In the genomic region with DNA sequence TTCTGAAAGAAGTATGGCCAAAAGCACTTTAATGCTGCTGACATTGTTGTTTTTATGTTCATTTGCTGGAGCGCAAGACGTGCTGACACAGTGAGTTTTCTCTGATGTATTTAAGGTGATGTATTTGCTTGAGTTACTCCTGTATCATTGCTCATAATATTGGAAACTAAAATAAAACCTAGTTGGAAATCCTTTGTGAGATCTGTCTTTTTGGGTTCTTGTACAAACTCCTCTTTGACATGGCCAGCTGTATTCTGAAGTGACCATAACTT, we compare ENCODE assay signal across 22 cellular contexts. TPM values are rescaled to one million over a fixed set of nuclear protein-coding genes. Genes with fewer than 3 reads are reported as not detected.
DNase-seq lines count a peak whose midpoint lies in the region; ATAC-seq and TF ChIP-seq lines count a peak whose summit lies in the region.
"Had no signal": no experiment of that assay in that cellular context is flagged by ENCODE, and none has a peak within 500 bp of the region (broad histone marks: within the 10 kb centered on the region; RNA-seq: fewer than 3 reads in every experiment).

No MANE protein-coding gene starts in this region.

- no peaks in the 10 kb centered on the region for H3K9me2 ChIP-seq in GM23338 (ENCODE audit: insufficient read depth)

- H3K27ac ChIP-seq in GM23338 (ENCODE audit: low read depth) (peak overlapping the region; percentile 89), psoas muscle (peak overlapping the region; percentile 74)
- H3K27ac ChIP-seq: body of pancreas, KMS-11, thoracic aorta had no signal

- H3K9me3 ChIP-seq in psoas muscle, result no peaks in the 10 kb centered on the region
- H3K9me3 ChIP-seq: body of pancreas, esophagus muscularis mucosa, gastroesophageal sphincter, lower lobe of right lung, thoracic aorta had no signal

- 50 to 84% (median 52%) methylated on average over 2 of the region's 2 CpGs for WGBS in psoas muscle, 3 donors

- H3K4me1 Mint-ChIP-seq in activated T-cell treated with anti-CD3 and anti-CD28 coated beads, Interleukin-2, amount 50 U/mL, for 24 hours (ENCODE audit: low read depth), result peaks cover 30% of the 10 kb centered on the region
- H3K4me1 Mint-ChIP-seq in activated T-cell treated with anti-CD3 and anti-CD28 coated beads, Interleukin-2, amount 50 U/mL, for 4 hours (ENCODE audit: low read depth), result peaks cover 10% of the 10 kb centered on the region
- H3K4me1 Mint-ChIP-seq in GM23338, result peaks cover 6% of the 10 kb centered on the region; the same call in 2 of the 3 replicates
- peaks cover 33% of the 10 kb centered on the region for H3K4me1 Mint-ChIP-seq in activated T-helper 2 cell treated with anti-CD3 and anti-CD28 coated beads, Interferon-gamma antibody, Interleukin-2, Interleukin-4, amounts not matched to agents 10 μg/mL and 5 μg/mL and 100 μg/mL, durations not matched to agents 14 hours and 24 hours and 36 hours (ENCODE audit: low read depth)
- H3K4me1 Mint-ChIP-seq: activated naive CD4-positive, alpha-beta T cell treated with anti-CD3 and anti-CD28 coated beads, Interleukin-2, amount 50 U/mL, for 24 hours had no signal

- no peaks in the 10 kb centered on the region for H3K9me3 Mint-ChIP-seq in activated T-cell treated with anti-CD3 and anti-CD28 coated beads, Interleukin-2, amount 50 U/mL, for 24 hours
- no peaks in the 10 kb centered on the region for H3K9me3 Mint-ChIP-seq in activated T-cell treated with anti-CD3 and anti-CD28 coated beads, Interleukin-2, amount 50 U/mL, for 4 hours
- peaks cover 3% of the 10 kb centered on the region; the same call in 2 of the 3 replicates for H3K9me3 Mint-ChIP-seq in GM23338
- no peaks in the 10 kb centered on the region for H3K9me3 Mint-ChIP-seq in activated T-helper 2 cell treated with anti-CD3 and anti-CD28 coated beads, Interferon-gamma antibody, Interleukin-2, Interleukin-4, amounts not matched to agents 10 μg/mL and 5 μg/mL and 100 μg/mL, durations not matched to agents 14 hours and 24 hours and 36 hours
- H3K9me3 Mint-ChIP-seq: activated B cell treated with CpG ODN at 0.5 μM for 24 hours; activated naive CD4-positive, alpha-beta T cell treated with anti-CD3 and anti-CD28 coated beads, Interleukin-2, amount 50 U/mL, for 24 hours; CD4-positive, alpha-beta memory T cell; effector memory CD8-positive, alpha-beta T cell; stimulated activated naive B cell treated with anti-CD40 and anti-IgM and Interleukin-4, amounts not matched to agents 10 μg/mL and 1 μg/mL and 100 μg/mL, for 72 hours had no signal

- no peak overlapping the region for H3K4me3 Mint-ChIP-seq in activated T-cell treated with anti-CD3 and anti-CD28 coated beads, Interleukin-2, amount 50 U/mL, for 24 hours
- H3K4me3 Mint-ChIP-seq in activated T-cell treated with anti-CD3 and anti-CD28 coated beads, Interleukin-2, amount 50 U/mL, for 4 hours, result no peak overlapping the region
- H3K4me3 Mint-ChIP-seq in GM23338, result no peak overlapping the region
- no peak overlapping the region for H3K4me3 Mint-ChIP-seq in activated T-helper 2 cell treated with anti-CD3 and anti-CD28 coated beads, Interferon-gamma antibody, Interleukin-2, Interleukin-4, amounts not matched to agents 10 μg/mL and 5 μg/mL and 100 μg/mL, durations not matched to agents 14 hours and 24 hours and 36 hours (ENCODE audit: low read depth)
- H3K4me3 Mint-ChIP-seq: activated B cell treated with CpG ODN at 0.5 μM for 24 hours; activated naive CD4-positive, alpha-beta T cell treated with anti-CD3 and anti-CD28 coated beads, Interleukin-2, amount 50 U/mL, for 24 hours; CD4-positive, alpha-beta memory T cell; effector memory CD8-positive, alpha-beta T cell; stimulated activated naive B cell treated with anti-CD40 and anti-IgM and Interleukin-4, amounts not matched to agents 10 μg/mL and 1 μg/mL and 100 μg/mL, for 72 hours had no signal

- no peak for DNase-seq in activated T-cell treated with anti-CD3 and anti-CD28 coated beads, Interleukin-2, amount 50 U/mL, for 24 hours
- no peak for DNase-seq in activated T-cell treated with anti-CD3 and anti-CD28 coated beads, Interleukin-2, amount 50 U/mL, for 4 hours
- DNase-seq in GM23338 (ENCODE audit: low spot score) (no peak), psoas muscle (no peak), ecto neural progenitor cell (ENCODE audit: low spot score) (no peak)
- no peak for DNase-seq in activated T-helper 2 cell treated with anti-CD3 and anti-CD28 coated beads, Interferon-gamma antibody, Interleukin-2, Interleukin-4, amounts not matched to agents 10 μg/mL and 5 μg/mL and 100 μg/mL, durations not matched to agents 14 hours and 24 hours and 36 hours (ENCODE audit: low spot score)
- no peak for DNase-seq in stimulated activated CD8-positive, alpha-beta memory T cell treated with anti-CD3 and anti-CD28 coated beads, Interleukin-4, amount 100 ng/mL, for 48 hours
- DNase-seq: activated B cell treated with CpG ODN at 0.5 μM for 24 hours; body of pancreas; CD4-positive, alpha-beta memory T cell; effector memory CD8-positive, alpha-beta T cell; kidney; lower lobe of right lung; NCI-H1694 treated with DMSO at 0.1 percent for 48 hours; right cardiac atrium; stimulated activated naive B cell treated with anti-CD40 and anti-IgM and Interleukin-4, amounts not matched to agents 10 μg/mL and 1 μg/mL and 100 μg/mL, for 72 hours had no signal

- H3K36me3 Mint-ChIP-seq in activated T-cell treated with anti-CD3 and anti-CD28 coated beads, Interleukin-2, amount 50 U/mL, for 24 hours (ENCODE audit: low read depth), result peaks cover 63% of the 10 kb centered on the region
- peaks cover 19% of the 10 kb centered on the region for H3K36me3 Mint-ChIP-seq in activated T-cell treated with anti-CD3 and anti-CD28 coated beads, Interleukin-2, amount 50 U/mL, for 4 hours (ENCODE audit: insufficient read depth)
- H3K36me3 Mint-ChIP-seq in GM23338 (ENCODE audit: low read depth), result peaks cover 49% of the 10 kb centered on the region
- peaks cover 51% of the 10 kb centered on the region for H3K36me3 Mint-ChIP-seq in activated T-helper 2 cell treated with anti-CD3 and anti-CD28 coated beads, Interferon-gamma antibody, Interleukin-2, Interleukin-4, amounts not matched to agents 10 μg/mL and 5 μg/mL and 100 μg/mL, durations not matched to agents 14 hours and 24 hours and 36 hours (ENCODE audit: low read depth)

- H3K36me3 ChIP-seq in GM23338 (ENCODE audit: insufficient read depth) (no peaks in the 10 kb centered on the region; the same call in none of the 2 replicates), psoas muscle (ENCODE audit: insufficient read depth in 1 of 2, low read depth in 1 of 2) (peaks cover 5 to 47% of the 10 kb centered on the region in 2 donors)

- peak overlapping the region; percentile 87 for H3K27ac Mint-ChIP-seq in activated T-cell treated with anti-CD3 and anti-CD28 coated beads, Interleukin-2, amount 50 U/mL, for 24 hours
- no peak overlapping the region for H3K27ac Mint-ChIP-seq in GM23338
- H3K27ac Mint-ChIP-seq in activated T-helper 2 cell treated with anti-CD3 and anti-CD28 coated beads, Interferon-gamma antibody, Interleukin-2, Interleukin-4, amounts not matched to agents 10 μg/mL and 5 μg/mL and 100 μg/mL, durations not matched to agents 14 hours and 24 hours and 36 hours, result peak overlapping the region; percentile 77
- H3K27ac Mint-ChIP-seq: activated B cell treated with CpG ODN at 0.5 μM for 24 hours; activated naive CD4-positive, alpha-beta T cell treated with anti-CD3 and anti-CD28 coated beads, Interleukin-2, amount 50 U/mL, for 24 hours; effector memory CD8-positive, alpha-beta T cell had no signal

- ATAC-seq in activated T-cell treated with anti-CD3 and anti-CD28 coated beads, Interleukin-2, amount 50 U/mL, for 4 hours, result no peak
- ATAC-seq in GM23338, result no peak
- no peak for ATAC-seq in psoas muscle
- ATAC-seq in HG03565 (IDR thresholded peaks at IDR 0.05; ENCODE audit: unreplicated experiment), result no peak
- ATAC-seq: body of pancreas; effector memory CD8-positive, alpha-beta T cell; gastroesophageal sphincter; lower lobe of right lung; stimulated activated naive B cell treated with anti-CD40 and anti-IgM and Interleukin-4, amounts not matched to agents 10 μg/mL and 1 μg/mL and 100 μg/mL, for 72 hours had no signal

- H3K27me3 ChIP-seq in GM23338 (ENCODE audit: insufficient read depth) (no peaks in the 10 kb centered on the region), psoas muscle (ENCODE audit: insufficient read depth in 3 of 3, low read length in 2 of 3) (no peaks in the 10 kb centered on the region)
- H3K27me3 ChIP-seq: body of pancreas, esophagus muscularis mucosa, gastroesophageal sphincter had no signal

- H4K20me1 ChIP-seq in GM23338 (replicated peaks; ENCODE audit: insufficient read depth), result no peaks in the 10 kb centered on the region; the same call in 1 of the 2 replicates

- H3K4me1 ChIP-seq in GM23338 (ENCODE audit: insufficient read depth) (no peaks in the 10 kb centered on the region), psoas muscle (peaks cover 15% of the 10 kb centered on the region)
- H3K4me1 ChIP-seq: body of pancreas, esophagus muscularis mucosa, gastroesophageal sphincter had no signal

- no peaks in the 10 kb centered on the region for H3K27me3 Mint-ChIP-seq in activated T-cell treated with anti-CD3 and anti-CD28 coated beads, Interleukin-2, amount 50 U/mL, for 24 hours
- H3K27me3 Mint-ChIP-seq in activated T-cell treated with anti-CD3 and anti-CD28 coated beads, Interleukin-2, amount 50 U/mL, for 4 hours (ENCODE audit: low read depth), result no peaks in the 10 kb centered on the region
- peaks cover 6% of the 10 kb centered on the region for H3K27me3 Mint-ChIP-seq in GM23338 (ENCODE audit: insufficient read depth, low read depth, poor library complexity)
- no peaks in the 10 kb centered on the region for H3K27me3 Mint-ChIP-seq in activated T-helper 2 cell treated with anti-CD3 and anti-CD28 coated beads, Interferon-gamma antibody, Interleukin-2, Interleukin-4, amounts not matched to agents 10 μg/mL and 5 μg/mL and 100 μg/mL, durations not matched to agents 14 hours and 24 hours and 36 hours (ENCODE audit: low read depth)
- H3K27me3 Mint-ChIP-seq: activated B cell treated with CpG ODN at 0.5 μM for 24 hours; activated naive CD4-positive, alpha-beta T cell treated with anti-CD3 and anti-CD28 coated beads, Interleukin-2, amount 50 U/mL, for 24 hours; CD4-positive, alpha-beta memory T cell; effector memory CD8-positive, alpha-beta T cell; stimulated activated naive B cell treated with anti-CD40 and anti-IgM and Interleukin-4, amounts not matched to agents 10 μg/mL and 1 μg/mL and 100 μg/mL, for 72 hours had no signal

- H3K4me3 ChIP-seq in GM23338 (no peak overlapping the region), psoas muscle (no peak overlapping the region)
- H3K4me3 ChIP-seq: body of pancreas, esophagus muscularis mucosa, gastroesophageal sphincter, lower lobe of right lung, thoracic aorta had no signal

- H3F3A ChIP-seq in GM23338 (replicated peaks; ENCODE audit: low read depth), result peaks cover 5% of the 10 kb centered on the region; the same call in 1 of the 2 replicates

- H3K4me2 ChIP-seq in GM23338, result no peak overlapping the region
- H3K4me2 ChIP-seq: KMS-11 had no signal

- no peaks in the 10 kb centered on the region for H3K79me2 ChIP-seq in GM23338 (replicated peaks; ENCODE audit: insufficient read depth)

- intact Hi-C loops in activated T-helper 2 cell treated with anti-CD3 and anti-CD28 coated beads, Interferon-gamma antibody, Interleukin-2, Interleukin-4, amounts not matched to agents 10 μg/mL and 5 μg/mL and 100 μg/mL, durations not matched to agents 14 hours and 24 hours and 36 hours (cut with micrococcal nuclease), result no loop called here
- intact Hi-C loops in psoas muscle (cut with DNase I), result no loop called here

- no peak overlapping the region for H2AFZ ChIP-seq in GM23338

- TF ChIP-seq CTCF in GM23338 (conservative IDR thresholded peaks at IDR 0.05; ENCODE audit: low read depth in 2 of 2), result no peak
- TF ChIP-seq CTCF in psoas muscle (IDR thresholded peaks at IDR 0.05), result no peak

RNA-seq across cellular contexts. Expression of a gene that starts 6.0 kb away (rescaled TPM):
- 10 to 100 TPM; 51.9 to 58.3 (median 53.2) TPM for total RNA-seq in activated T-cell treated with anti-CD3 and anti-CD28 coated beads, Interleukin-2, amount 50 U/mL, for 4 hours
- total RNA-seq in GM23338 (2014; rRNA removed; shearing (Covaris generic)), result 99.7 and 117 TPM in 2 replicates
- polyA plus RNA-seq in GM23338 (2016; fragmentation: Nextera tagmentation; extraction: Ambion mirVana) (81.5 and 86.5 TPM in 2 replicates), psoas muscle (10 to 100 TPM; 20.0 to 30.5 (median 23.4) TPM)
- total RNA-seq in activated T-helper 2 cell treated with anti-CD3 and anti-CD28 coated beads, Interferon-gamma antibody, Interleukin-2, Interleukin-4, amounts not matched to agents 10 μg/mL and 5 μg/mL and 100 μg/mL, durations not matched to agents 14 hours and 24 hours and 36 hours, result 85.8 and 91.2 TPM in 2 replicates
- total RNA-seq in psoas muscle, result 10 to 100 TPM; 14.4 to 20.3 (median 16.7) TPM

RNA-seq across cellular contexts. Expression of a gene that starts 33.0 kb away (rescaled TPM):
- total RNA-seq in activated T-cell treated with anti-CD3 and anti-CD28 coated beads, Interleukin-2, amount 50 U/mL, for 4 hours, result 100 to 1,000 TPM in 1 of 3 donors, 10 to 100 TPM in 2; 96.2 to 105 (median 96.7) TPM
- total RNA-seq in GM23338 (2014; rRNA removed; shearing (Covaris generic)), result 36.0 and 40.4 TPM in 2 replicates
- polyA plus RNA-seq in GM23338 (2016; fragmentation: Nextera tagmentation; extraction: Ambion mirVana), result 15.1 and 15.4 TPM in 2 replicates
- total RNA-seq in activated T-helper 2 cell treated with anti-CD3 and anti-CD28 coated beads, Interferon-gamma antibody, Interleukin-2, Interleukin-4, amounts not matched to agents 10 μg/mL and 5 μg/mL and 100 μg/mL, durations not matched to agents 14 hours and 24 hours and 36 hours, result 67.9 and 69.5 TPM in 2 replicates
- 100 to 1,000 TPM; 245 to 542 (median 320) TPM for total RNA-seq in psoas muscle
- 100 to 1,000 TPM; 163 to 225 (median 177) TPM for polyA plus RNA-seq in psoas muscle

RNA-seq across cellular contexts. Expression of a gene that starts 49.9 kb away (rescaled TPM):
- total RNA-seq in activated T-cell treated with anti-CD3 and anti-CD28 coated beads, Interleukin-2, amount 50 U/mL, for 4 hours, result 10 to 100 TPM; 13.7 to 17.5 (median 14.9) TPM
- total RNA-seq in GM23338 (2014; rRNA removed; shearing (Covaris generic)), result 26.1 and 28.2 TPM in 2 replicates
- 11.7 and 11.8 TPM in 2 replicates for polyA plus RNA-seq in GM23338 (2016; fragmentation: Nextera tagmentation; extraction: Ambion mirVana)
- 65.0 and 65.5 TPM in 2 replicates for total RNA-seq in activated T-helper 2 cell treated with anti-CD3 and anti-CD28 coated beads, Interferon-gamma antibody, Interleukin-2, Interleukin-4, amounts not matched to agents 10 μg/mL and 5 μg/mL and 100 μg/mL, durations not matched to agents 14 hours and 24 hours and 36 hours
- under 1 TPM; 0.29 to 0.86 (median 0.50) TPM for total RNA-seq in psoas muscle
- under 1 TPM; 0.25 to 0.64 (median 0.49) TPM for polyA plus RNA-seq in psoas muscle
- total RNA-seq: body of pancreas; CD4-positive, alpha-beta memory T cell had no signal
- polyA plus RNA-seq: CD4-positive, alpha-beta memory T cell had no signal

Comparison
In these comparisons a context has a peak if more than half of its experiments do, and no peak if none do; other contexts are left out.
1. RNA of a gene that starts 49.9 kb away (total RNA-seq): 65.0 to 65.5 TPM in activated T-helper 2 cell treated with anti-CD3 and anti-CD28 coated beads, Interferon-gamma antibody, Interleukin-2, Interleukin-4, amounts not matched to agents 10 μg/mL and 5 μg/mL and 100 μg/mL, durations not matched to agents 14 hours and 24 hours and 36 hours, 26.1 to 28.2 TPM in GM23338 and 13.7 to 17.5 TPM in activated T-cell treated with anti-CD3 and anti-CD28 coated beads, Interleukin-2, amount 50 U/mL, for 4 hours; 0.29 to 0.86 TPM in psoas muscle; every median in the first group is over 4 times any median in the second.